In the genomic region with DNA sequence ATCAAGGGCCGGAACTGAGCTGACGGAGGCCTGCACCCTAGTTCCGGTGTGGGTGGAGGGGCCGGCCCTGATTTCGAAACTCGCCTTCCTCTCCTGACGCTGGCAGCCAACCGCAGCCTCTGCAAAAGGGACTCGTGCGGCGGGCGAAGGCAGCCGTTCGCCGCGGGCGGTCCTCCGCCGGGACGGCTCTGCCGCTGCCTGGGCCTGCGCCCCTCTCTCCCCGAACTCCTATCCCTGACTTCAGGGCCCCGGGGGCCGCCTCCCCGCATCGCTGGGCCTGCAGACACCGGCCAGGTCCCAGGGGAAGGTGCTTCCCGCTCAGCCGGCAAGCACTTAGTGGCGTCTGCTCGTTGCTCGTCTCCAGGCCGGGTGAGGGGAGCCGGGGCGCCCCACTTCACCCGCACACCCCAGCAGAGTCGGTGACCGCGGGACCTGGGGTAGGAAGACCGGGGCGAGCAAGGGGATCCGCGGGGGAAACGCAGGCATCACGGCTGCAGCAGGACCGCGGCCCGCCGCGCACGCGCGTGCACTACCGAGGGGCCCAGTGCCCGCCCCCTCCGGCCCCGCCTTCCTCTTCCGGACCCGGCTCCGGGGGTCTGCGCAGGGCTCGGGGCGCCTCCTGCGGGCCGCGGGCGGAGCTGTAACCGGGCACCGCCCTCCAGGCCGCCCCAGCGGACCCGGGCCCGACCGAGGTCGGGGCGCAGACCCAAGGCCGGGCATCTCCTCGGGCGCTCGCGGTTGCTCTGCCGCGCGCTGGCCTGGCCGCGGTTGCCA, we compare ENCODE assay signal across 1 cellular context.
TF ChIP-seq lines count a peak whose summit lies in the region.

No MANE protein-coding gene starts in this region.

TF ChIP-seq in HepG2, 621 proteins besides CTCF, POLR2A, EP300 and RAD21 (continues in another document):
- TF ChIP-seq POGK (CRISPR knock-in tag; conservative IDR thresholded peaks at IDR 0.05) = peak; percentile 83
- TF ChIP-seq ZKSCAN1 (IDR thresholded peaks at IDR 0.05; ENCODE audit: low read length) = no peak
- TF ChIP-seq PLRG1 (conservative IDR thresholded peaks at IDR 0.05) = no peak
- TF ChIP-seq, protein P1, sequence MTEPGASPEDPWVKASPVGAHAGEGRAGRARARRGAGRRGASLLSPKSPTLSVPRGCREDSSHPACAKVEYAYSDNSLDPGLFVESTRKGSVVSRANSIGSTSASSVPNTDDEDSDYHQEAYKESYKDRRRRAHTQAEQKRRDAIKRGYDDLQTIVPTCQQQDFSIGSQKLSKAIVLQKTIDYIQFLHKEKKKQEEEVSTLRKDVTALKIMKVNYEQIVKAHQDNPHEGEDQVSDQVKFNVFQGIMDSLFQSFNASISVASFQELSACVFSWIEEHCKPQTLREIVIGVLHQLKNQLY (CRISPR knock-in tag; IDR thresholded peaks at IDR 0.05) = peak; percentile 36
- TF ChIP-seq, protein P2, sequence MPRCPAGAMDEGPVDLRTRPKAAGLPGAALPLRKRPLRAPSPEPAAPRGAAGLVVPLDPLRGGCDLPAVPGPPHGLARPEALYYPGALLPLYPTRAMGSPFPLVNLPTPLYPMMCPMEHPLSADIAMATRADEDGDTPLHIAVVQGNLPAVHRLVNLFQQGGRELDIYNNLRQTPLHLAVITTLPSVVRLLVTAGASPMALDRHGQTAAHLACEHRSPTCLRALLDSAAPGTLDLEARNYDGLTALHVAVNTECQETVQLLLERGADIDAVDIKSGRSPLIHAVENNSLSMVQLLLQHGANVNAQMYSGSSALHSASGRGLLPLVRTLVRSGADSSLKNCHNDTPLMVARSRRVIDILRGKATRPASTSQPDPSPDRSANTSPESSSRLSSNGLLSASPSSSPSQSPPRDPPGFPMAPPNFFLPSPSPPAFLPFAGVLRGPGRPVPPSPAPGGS (CRISPR knock-in tag; IDR thresholded peaks at IDR 0.05) = peak; percentile 78; the same call in 1 of the 2 replicates
- peak; percentile 75; the same call in 1 of the 2 replicates for TF ChIP-seq HOXA5 (CRISPR knock-in tag; IDR thresholded peaks at IDR 0.05)
- TF ChIP-seq ATF1 (CRISPR knock-in tag; IDR thresholded peaks at IDR 0.05) = no peak
- no peak; the same call in none of the 2 replicates for TF ChIP-seq REPIN1 (CRISPR knock-in tag; IDR thresholded peaks at IDR 0.05; ENCODE audit: borderline replicate concordance, low read depth)
- TF ChIP-seq, protein P3, sequence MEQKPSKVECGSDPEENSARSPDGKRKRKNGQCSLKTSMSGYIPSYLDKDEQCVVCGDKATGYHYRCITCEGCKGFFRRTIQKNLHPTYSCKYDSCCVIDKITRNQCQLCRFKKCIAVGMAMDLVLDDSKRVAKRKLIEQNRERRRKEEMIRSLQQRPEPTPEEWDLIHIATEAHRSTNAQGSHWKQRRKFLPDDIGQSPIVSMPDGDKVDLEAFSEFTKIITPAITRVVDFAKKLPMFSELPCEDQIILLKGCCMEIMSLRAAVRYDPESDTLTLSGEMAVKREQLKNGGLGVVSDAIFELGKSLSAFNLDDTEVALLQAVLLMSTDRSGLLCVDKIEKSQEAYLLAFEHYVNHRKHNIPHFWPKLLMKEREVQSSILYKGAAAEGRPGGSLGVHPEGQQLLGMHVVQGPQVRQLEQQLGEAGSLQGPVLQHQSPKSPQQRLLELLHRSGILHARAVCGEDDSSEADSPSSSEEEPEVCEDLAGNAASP (CRISPR knock-in tag; IDR thresholded peaks at IDR 0.05; ENCODE audit: borderline replicate concordance) = no peak; the same call in 1 of the 2 replicates
- TF ChIP-seq ZNF557 (CRISPR knock-in tag; IDR thresholded peaks at IDR 0.05) = peak; percentile 80; the same call in 1 of the 2 replicates
- TF ChIP-seq JDP2 (CRISPR knock-in tag; IDR thresholded peaks at IDR 0.05; ENCODE audit: borderline replicate concordance) = no peak; the same call in 1 of the 2 replicates
- no peak for TF ChIP-seq HMGA1 (CRISPR knock-in tag; conservative IDR thresholded peaks at IDR 0.05)
- TF ChIP-seq ZNF564 (CRISPR knock-in tag; IDR thresholded peaks at IDR 0.05) = 0 out of 2 replicates have a peak, but pooled peaks have one; percentile 16
- no peak; the same call in 1 of the 2 replicates for TF ChIP-seq ZNF558 (CRISPR knock-in tag; IDR thresholded peaks at IDR 0.05; ENCODE audit: borderline replicate concordance)
- TF ChIP-seq, protein P4, sequence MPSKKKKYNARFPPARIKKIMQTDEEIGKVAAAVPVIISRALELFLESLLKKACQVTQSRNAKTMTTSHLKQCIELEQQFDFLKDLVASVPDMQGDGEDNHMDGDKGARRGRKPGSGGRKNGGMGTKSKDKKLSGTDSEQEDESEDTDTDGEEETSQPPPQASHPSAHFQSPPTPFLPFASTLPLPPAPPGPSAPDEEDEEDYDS (CRISPR knock-in tag; IDR thresholded peaks at IDR 0.05) = peak; percentile 76
- peak; percentile 60; the same call in 1 of the 2 replicates for TF ChIP-seq ZSCAN12 (CRISPR knock-in tag; IDR thresholded peaks at IDR 0.05)
- TF ChIP-seq, protein P5, sequence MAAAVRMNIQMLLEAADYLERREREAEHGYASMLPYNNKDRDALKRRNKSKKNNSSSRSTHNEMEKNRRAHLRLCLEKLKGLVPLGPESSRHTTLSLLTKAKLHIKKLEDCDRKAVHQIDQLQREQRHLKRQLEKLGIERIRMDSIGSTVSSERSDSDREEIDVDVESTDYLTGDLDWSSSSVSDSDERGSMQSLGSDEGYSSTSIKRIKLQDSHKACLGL (CRISPR knock-in tag; IDR thresholded peaks at IDR 0.05) = peak; percentile 92
- TF ChIP-seq GTF3A (CRISPR knock-in tag; conservative IDR thresholded peaks at IDR 0.05) = peak; percentile 80; the same call in 1 of the 2 replicates
- no peak for TF ChIP-seq MAFG (CRISPR knock-in tag; IDR thresholded peaks at IDR 0.05)
- no peak for TF ChIP-seq EEA1 (CRISPR knock-in tag; IDR thresholded peaks at IDR 0.05; ENCODE audit: borderline replicate concordance)
- no peak for TF ChIP-seq ZNF674 (CRISPR knock-in tag; IDR thresholded peaks at IDR 0.05; ENCODE audit: low read depth)
- peak; percentile 73; the same call in 1 of the 2 replicates for TF ChIP-seq ZNF878 (CRISPR knock-in tag; IDR thresholded peaks at IDR 0.05)
- TF ChIP-seq PBX2 (CRISPR knock-in tag; IDR thresholded peaks at IDR 0.05) = no peak
- no peak for TF ChIP-seq E2F2 (CRISPR knock-in tag; IDR thresholded peaks at IDR 0.05; ENCODE audit: borderline replicate concordance)
- TF ChIP-seq, protein P6, sequence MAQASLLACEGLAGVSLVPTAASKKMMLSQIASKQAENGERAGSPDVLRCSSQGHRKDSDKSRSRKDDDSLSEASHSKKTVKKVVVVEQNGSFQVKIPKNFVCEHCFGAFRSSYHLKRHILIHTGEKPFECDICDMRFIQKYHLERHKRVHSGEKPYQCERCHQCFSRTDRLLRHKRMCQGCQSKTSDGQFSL (CRISPR knock-in tag; IDR thresholded peaks at IDR 0.05) = peak; percentile 87
- peak; percentile 93 for TF ChIP-seq NFKB2 (CRISPR knock-in tag; IDR thresholded peaks at IDR 0.05; ENCODE audit: borderline replicate concordance)
- no peak for TF ChIP-seq TBP (CRISPR knock-in tag; IDR thresholded peaks at IDR 0.05)
- TF ChIP-seq ZKSCAN8 (CRISPR knock-in tag; IDR thresholded peaks at IDR 0.05; ENCODE audit: borderline replicate concordance) = peak; percentile 55; the same call in 1 of the 2 replicates
- TF ChIP-seq NFE2L1 (CRISPR knock-in tag; IDR thresholded peaks at IDR 0.05; ENCODE audit: borderline replicate concordance) = no peak; the same call in 1 of the 2 replicates
- TF ChIP-seq, protein P7, sequence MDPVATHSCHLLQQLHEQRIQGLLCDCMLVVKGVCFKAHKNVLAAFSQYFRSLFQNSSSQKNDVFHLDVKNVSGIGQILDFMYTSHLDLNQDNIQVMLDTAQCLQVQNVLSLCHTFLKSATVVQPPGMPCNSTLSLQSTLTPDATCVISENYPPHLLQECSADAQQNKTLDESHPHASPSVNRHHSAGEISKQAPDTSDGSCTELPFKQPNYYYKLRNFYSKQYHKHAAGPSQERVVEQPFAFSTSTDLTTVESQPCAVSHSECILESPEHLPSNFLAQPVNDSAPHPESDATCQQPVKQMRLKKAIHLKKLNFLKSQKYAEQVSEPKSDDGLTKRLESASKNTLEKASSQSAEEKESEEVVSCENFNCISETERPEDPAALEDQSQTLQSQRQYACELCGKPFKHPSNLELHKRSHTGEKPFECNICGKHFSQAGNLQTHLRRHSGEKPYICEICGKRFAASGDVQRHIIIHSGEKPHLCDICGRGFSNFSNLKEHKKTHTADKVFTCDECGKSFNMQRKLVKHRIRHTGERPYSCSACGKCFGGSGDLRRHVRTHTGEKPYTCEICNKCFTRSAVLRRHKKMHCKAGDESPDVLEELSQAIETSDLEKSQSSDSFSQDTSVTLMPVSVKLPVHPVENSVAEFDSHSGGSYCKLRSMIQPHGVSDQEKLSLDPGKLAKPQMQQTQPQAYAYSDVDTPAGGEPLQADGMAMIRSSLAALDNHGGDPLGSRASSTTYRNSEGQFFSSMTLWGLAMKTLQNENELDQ (CRISPR knock-in tag; IDR thresholded peaks at IDR 0.05; ENCODE audit: borderline replicate concordance) = 0 out of 2 replicates have a peak, but pooled peaks have one; percentile 43
- peak; percentile 14 for TF ChIP-seq HNRNPH1 (optimal IDR thresholded peaks at IDR 0.05; ENCODE audit: low read depth, low read length)
- TF ChIP-seq ZNF501 (CRISPR knock-in tag; IDR thresholded peaks at IDR 0.05) = peak; percentile 96
- TF ChIP-seq ZNF430 (CRISPR knock-in tag; IDR thresholded peaks at IDR 0.05) = no peak; the same call in 1 of the 2 replicates
- TF ChIP-seq, protein P8, sequence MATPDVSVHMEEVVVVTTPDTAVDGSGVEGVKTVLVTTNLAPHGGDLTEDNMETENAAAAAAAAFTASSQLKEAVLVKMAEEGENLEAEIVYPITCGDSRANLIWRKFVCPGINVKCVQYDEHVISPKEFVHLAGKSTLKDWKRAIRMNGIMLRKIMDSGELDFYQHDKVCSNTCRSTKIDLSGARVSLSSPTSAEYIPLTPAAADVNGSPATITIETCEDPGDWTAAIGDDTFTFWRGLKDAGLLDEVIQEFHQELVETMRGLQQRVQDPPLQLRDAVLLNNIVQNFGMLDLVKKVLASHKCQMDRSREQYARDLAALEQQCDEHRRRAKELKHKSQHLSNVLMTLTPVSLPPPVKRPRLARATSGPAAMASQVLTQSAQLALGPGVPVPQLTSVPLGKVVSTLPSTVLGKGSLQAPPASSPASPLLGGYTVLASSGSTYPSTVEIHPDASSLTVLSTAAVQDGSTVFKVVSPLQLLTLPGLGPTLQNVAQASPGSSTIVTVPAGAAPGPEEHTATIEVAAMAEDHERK (CRISPR knock-in tag; IDR thresholded peaks at IDR 0.05; ENCODE audit: low read depth) = no peak
- TF ChIP-seq ZSCAN29 (CRISPR knock-in tag; conservative IDR thresholded peaks at IDR 0.05) = peak; percentile 64; the same call in 1 of the 2 replicates
- TF ChIP-seq PHF5A (CRISPR knock-in tag; IDR thresholded peaks at IDR 0.05; ENCODE audit: low read depth, unreplicated experiment) = no peak
- TF ChIP-seq PBX3 (CRISPR knock-in tag; IDR thresholded peaks at IDR 0.05; ENCODE audit: borderline replicate concordance) = no peak
- TF ChIP-seq ZNF644 (CRISPR knock-in tag; IDR thresholded peaks at IDR 0.05; ENCODE audit: low read depth) = no peak
- no peak for TF ChIP-seq SNAPC5 (CRISPR knock-in tag; IDR thresholded peaks at IDR 0.05; ENCODE audit: borderline replicate concordance)
- peak; percentile 65 for TF ChIP-seq GFI1 (CRISPR knock-in tag; IDR thresholded peaks at IDR 0.05; ENCODE audit: borderline replicate concordance)
- peak; percentile 91 for TF ChIP-seq RBM22 (optimal IDR thresholded peaks at IDR 0.05; ENCODE audit: low read length)
- no peak for TF ChIP-seq SYNCRIP (IDR thresholded peaks at IDR 0.05; ENCODE audit: insufficient read depth, low read depth, low read length)
- TF ChIP-seq ZNF781 (CRISPR knock-in tag; IDR thresholded peaks at IDR 0.05; ENCODE audit: borderline replicate concordance, not compliant biosample characterization) = no peak
- TF ChIP-seq TRIM24 (CRISPR knock-in tag; IDR thresholded peaks at IDR 0.05) = no peak
- TF ChIP-seq TBX2 (CRISPR knock-in tag; IDR thresholded peaks at IDR 0.05; ENCODE audit: borderline replicate concordance) = peak; percentile 84
- TF ChIP-seq ZNF841 (CRISPR knock-in tag; IDR thresholded peaks at IDR 0.05; ENCODE audit: borderline replicate concordance) = no peak
